ENCODE assay signal across 1 cellular context in the genomic region with DNA sequence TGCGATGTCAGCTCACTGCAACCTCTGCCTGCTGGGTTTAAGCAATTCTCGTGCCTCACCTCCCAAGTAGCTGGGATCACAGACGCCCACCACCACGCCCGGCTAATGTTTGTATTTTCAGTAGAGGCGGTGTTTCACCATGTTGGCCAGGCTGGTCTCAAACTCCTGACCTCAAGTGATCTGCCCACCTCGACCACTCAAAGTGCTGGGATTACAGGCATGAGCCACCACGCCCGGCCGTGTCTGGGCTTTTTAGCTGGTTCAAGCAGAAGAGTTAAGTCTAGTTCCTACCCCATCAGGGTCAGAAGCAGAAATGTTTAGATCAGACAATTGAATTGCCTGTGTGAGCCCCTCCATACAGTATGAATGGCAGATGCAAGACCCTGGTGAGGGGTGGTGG.
TF ChIP-seq lines count a peak whose summit lies in the region.

No MANE protein-coding gene starts in this region.

TF ChIP-seq in HEK293, 187 proteins besides CTCF, POLR2A, EP300 and RAD21:
- TF ChIP-seq, protein P1, sequence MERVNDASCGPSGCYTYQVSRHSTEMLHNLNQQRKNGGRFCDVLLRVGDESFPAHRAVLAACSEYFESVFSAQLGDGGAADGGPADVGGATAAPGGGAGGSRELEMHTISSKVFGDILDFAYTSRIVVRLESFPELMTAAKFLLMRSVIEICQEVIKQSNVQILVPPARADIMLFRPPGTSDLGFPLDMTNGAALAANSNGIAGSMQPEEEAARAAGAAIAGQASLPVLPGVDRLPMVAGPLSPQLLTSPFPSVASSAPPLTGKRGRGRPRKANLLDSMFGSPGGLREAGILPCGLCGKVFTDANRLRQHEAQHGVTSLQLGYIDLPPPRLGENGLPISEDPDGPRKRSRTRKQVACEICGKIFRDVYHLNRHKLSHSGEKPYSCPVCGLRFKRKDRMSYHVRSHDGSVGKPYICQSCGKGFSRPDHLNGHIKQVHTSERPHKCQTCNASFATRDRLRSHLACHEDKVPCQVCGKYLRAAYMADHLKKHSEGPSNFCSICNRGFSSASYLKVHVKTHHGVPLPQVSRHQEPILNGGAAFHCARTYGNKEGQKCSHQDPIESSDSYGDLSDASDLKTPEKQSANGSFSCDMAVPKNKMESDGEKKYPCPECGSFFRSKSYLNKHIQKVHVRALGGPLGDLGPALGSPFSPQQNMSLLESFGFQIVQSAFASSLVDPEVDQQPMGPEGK (tag by site-specific recombination; IDR thresholded peaks at IDR 0.05), result no peak
- 0 out of 2 replicates have a peak, but pooled peaks have one; percentile 8 for TF ChIP-seq ZFHX2 (tag by site-specific recombination; conservative IDR thresholded peaks at IDR 0.05)
